ENCODE assay signal across 26 cellular contexts in genomic region chr4:150938873-150939499, GRCh38.
DNase-seq lines count a peak whose midpoint lies in the region; ATAC-seq, FAIRE-seq and TF ChIP-seq lines count a peak whose summit lies in the region.
"Had no signal": no experiment of that assay in that cellular context is flagged by ENCODE, and none has a peak within 500 bp of the region (broad histone marks: within the 10 kb centered on the region; RNA-seq: fewer than 3 reads in every experiment).

No MANE protein-coding gene starts in this region.

- H3K9me3 Mint-ChIP-seq in CD4-positive, CD25-positive, alpha-beta regulatory T cell = no peaks in the 10 kb centered on the region
- no peaks in the 10 kb centered on the region for H3K9me3 Mint-ChIP-seq in immature natural killer cell
- H3K9me3 Mint-ChIP-seq: activated CD4-positive, alpha-beta T cell treated with anti-CD3 and anti-CD28 coated beads, Interleukin-2, amount 10 ng/mL, durations not matched to agents 24 days and 14 days; IgD-negative memory B cell; stimulated activated naive CD8-positive, alpha-beta T cell treated with anti-CD3 and anti-CD28 coated beads, Interleukin-15, amount 100 ng/mL, for 72 hours had no signal

- SMC1A ChIA-PET in GM12878 (lab: Charles Lee; ENCODE audit: uncharacterized antibody, unreplicated experiment) = interaction anchor here (0.6 to 1.7 kb wide), 4 partner anchors 22 to 64 kb away, joined by 3 to 4 read pairs (median 4); no protein-coding TSS in a partner anchor

- in situ Hi-C loops in GM12878 (cut with MboI) = no loop called here

- CTCF ChIA-PET in GM12878 (lab: Yijun Ruan, JAX) = interaction anchor here (0.6 kb wide), 2 partner anchors 29 to 125 kb away, joined by 3 read pairs; no protein-coding TSS in a partner anchor

- TF ChIP-seq POLR2A in GM12878 (IDR thresholded peaks at IDR 0.05; ENCODE audit: low read depth, low read length) = no peak

- H3K27me3 Mint-ChIP-seq in CD4-positive, CD25-positive, alpha-beta regulatory T cell = no peaks in the 10 kb centered on the region
- no peaks in the 10 kb centered on the region for H3K27me3 Mint-ChIP-seq in immature natural killer cell (ENCODE audit: low read depth in 3 of 3)
- H3K27me3 Mint-ChIP-seq: activated CD4-positive, alpha-beta T cell treated with anti-CD3 and anti-CD28 coated beads, Interleukin-2, amount 10 ng/mL, durations not matched to agents 24 days and 14 days; B cell; IgD-negative memory B cell; stimulated activated naive CD8-positive, alpha-beta T cell treated with anti-CD3 and anti-CD28 coated beads, Interleukin-15, amount 100 ng/mL, for 72 hours had no signal

- H3K4me1 Mint-ChIP-seq in CD4-positive, CD25-positive, alpha-beta regulatory T cell = peaks cover 43 to 61% (median 50%) of the 10 kb centered on the region in 4 donors
- peaks cover 38 to 61% of the 10 kb centered on the region in 2 donors for H3K4me1 Mint-ChIP-seq in immature natural killer cell

- RAD21 ChIA-PET in GM12878 (lab: Charles Lee; ENCODE audit: unreplicated experiment) = no interaction called here

- H3K9ac ChIP-seq in HUES48 (ENCODE audit: low read depth, low read length) = no peak overlapping the region
- H3K9ac ChIP-seq in GM12878 (ENCODE audit: control insufficient read depth, insufficient read depth, low read length) = no peak overlapping the region

- no peak overlapping the region for H3K27ac ChIP-seq in CD4-positive, CD25-positive, alpha-beta regulatory T cell (ENCODE audit: insufficient read depth, low read length, poor library complexity, severe bottlenecking)
- H3K27ac ChIP-seq in HUES48 (ENCODE audit: low read depth, low read length) (peak overlapping the region; percentile 65), GM12878 (ENCODE audit: control insufficient read depth, insufficient read depth) (no peak overlapping the region)
- H3K27ac ChIP-seq: A549, SJCRH30, transverse colon had no signal

- no peaks in the 10 kb centered on the region for H3K9me3 ChIP-seq in CD4-positive, CD25-positive, alpha-beta regulatory T cell (ENCODE audit: control insufficient read depth in 2 of 2, low read length in 2 of 2)
- H3K9me3 ChIP-seq in HUES48 (ENCODE audit: control insufficient read depth, insufficient read depth, low read length) = no peaks in the 10 kb centered on the region
- no peaks in the 10 kb centered on the region for H3K9me3 ChIP-seq in GM12878 (replicated peaks; ENCODE audit: control insufficient read depth, insufficient read depth, low read length)
- H3K9me3 ChIP-seq: A549, MG63, SJCRH30, transverse colon had no signal

- intact Hi-C loops in GM12878 (cut with micrococcal nuclease; ENCODE audit: unreplicated experiment) = no loop called here

- no peaks in the 10 kb centered on the region for H3K27me3 ChIP-seq in CD4-positive, CD25-positive, alpha-beta regulatory T cell (ENCODE audit: control insufficient read depth, insufficient read depth, low read length)
- H3K27me3 ChIP-seq in HUES48 (ENCODE audit: control insufficient read depth, insufficient read depth, low read length) (no peaks in the 10 kb centered on the region), GM12878 (replicated peaks in 1 of 2; ENCODE audit: control insufficient read depth in 2 of 2, insufficient read depth in 2 of 2, low read length in 1 of 2) (no peaks in the 10 kb centered on the region)
- H3K27me3 ChIP-seq: MG63, SJCRH30, transverse colon had no signal

- no peak for TF ChIP-seq EP300 in GM12878 (IDR thresholded peaks at IDR 0.05; ENCODE audit: borderline replicate concordance in 1 of 2, control insufficient read depth in 1 of 2, low read depth in 2 of 2, low read length in 2 of 2)

- H3K4me3 Mint-ChIP-seq in CD4-positive, CD25-positive, alpha-beta regulatory T cell = no peak overlapping the region
- peak overlapping the region in 2 of 5 donors; percentile 1 to 8 for H3K4me3 Mint-ChIP-seq in immature natural killer cell
- H3K4me3 Mint-ChIP-seq: activated CD4-positive, alpha-beta T cell treated with anti-CD3 and anti-CD28 coated beads, Interleukin-2, amount 10 ng/mL, durations not matched to agents 24 days and 14 days; B cell; IgD-negative memory B cell; stimulated activated naive CD8-positive, alpha-beta T cell treated with anti-CD3 and anti-CD28 coated beads, Interleukin-15, amount 100 ng/mL, for 72 hours had no signal

- peak overlapping the region in 2 of 3 donors; percentile 2 to 45 for H3K27ac Mint-ChIP-seq in CD4-positive, CD25-positive, alpha-beta regulatory T cell
- peak overlapping the region in 5 of 6 donors; percentile 3 to 63 (median 19) for H3K27ac Mint-ChIP-seq in immature natural killer cell
- H3K27ac Mint-ChIP-seq: B cell had no signal

- FAIRE-seq in GM12878 (lab: Jason Lieb, UNC) = no peak
- FAIRE-seq: A549 had no signal

- H3K4me1 ChIP-seq in CD4-positive, CD25-positive, alpha-beta regulatory T cell (ENCODE audit: control insufficient read depth, insufficient read depth, low read length, poor library complexity, severe bottlenecking) = no peaks in the 10 kb centered on the region
- peaks cover 15% of the 10 kb centered on the region for H3K4me1 ChIP-seq in HUES48 (ENCODE audit: control insufficient read depth, insufficient read depth, low read length)
- H3K4me1 ChIP-seq in GM12878 (ENCODE audit: control insufficient read depth, insufficient read depth, low read length) = no peaks in the 10 kb centered on the region
- H3K4me1 ChIP-seq: A549, SJCRH30 had no signal

- H3K4me2 ChIP-seq in GM12878 (ENCODE audit: control insufficient read depth, insufficient read depth) = no peak overlapping the region
- H3K4me2 ChIP-seq: A549 had no signal

- H4K20me1 ChIP-seq in GM12878 (ENCODE audit: control insufficient read depth, insufficient read depth) = no peaks in the 10 kb centered on the region

- TF ChIP-seq CTCF in GM12878 (IDR thresholded peaks at IDR 0.05 in 2 of 3, conservative IDR thresholded peaks at IDR 0.05 in 1 of 3; ENCODE audit: control insufficient read depth in 2 of 3, extremely low read depth in 1 of 3, insufficient read depth in 1 of 3, low read depth in 3 of 3, low read length in 3 of 3) = no peak

- POLR2A ChIA-PET in GM12878 (lab: Charles Lee) = interaction anchor here (0.6 kb wide), 1 partner anchor 8 kb away, joined by 3 read pairs; no protein-coding TSS in a partner anchor

- DNase-seq in CD4-positive, CD25-positive, alpha-beta regulatory T cell = no peak
- DNase-seq in GM12878 (ENCODE audit: low read depth, low spot score) (no peak), immature natural killer cell (no peak), foreskin melanocyte (no peak), NCI-H1105 (lab: John Stamatoyannopoulos, UW) (no peak)
- DNase-seq: activated CD4-positive, alpha-beta T cell treated with anti-CD3 and anti-CD28 coated beads, Interleukin-2, amount 10 ng/mL, durations not matched to agents 24 days and 14 days; activated CD8-positive, alpha-beta memory T cell treated with anti-CD3 and anti-CD28 coated beads, Interleukin-2, amount 50 U/mL, for 4 hours; cerebellar nuclear complex; kidney glomerular epithelial cell; mammary epithelial cell; MG63; NCI-H1436 treated with DMSO at 0.1 percent for 48 hours; NCI-H774; retina; SJCRH30; stimulated activated CD4-positive, alpha-beta T cell treated with anti-CD3 and anti-CD28 coated beads, Interleukin-2, amount 100 ng/mL, for 48 hours; stimulated activated naive CD8-positive, alpha-beta T cell treated with anti-CD3 and anti-CD28 coated beads, Interleukin-15, amount 100 ng/mL, for 72 hours; T-helper 1 cell; transverse colon had no signal

- WGBS in GM12878 (ENCODE audit: insufficient coverage, insufficient replicate concordance, low lambda C conversion rate, missing lambda C conversion rate) = 95% methylated on average over 1 of the region's 1 CpG

- H3K79me2 ChIP-seq in GM12878 (ENCODE audit: control insufficient read depth, insufficient read depth, low read length) = peaks cover 7% of the 10 kb centered on the region

- H2AFZ ChIP-seq in GM12878 (ENCODE audit: control insufficient read depth, low read depth, low read length) = no peak overlapping the region

- no peaks in the 10 kb centered on the region for H3K36me3 ChIP-seq in CD4-positive, CD25-positive, alpha-beta regulatory T cell (ENCODE audit: control insufficient read depth, insufficient read depth, low read length)
- H3K36me3 ChIP-seq in HUES48 (ENCODE audit: control insufficient read depth, insufficient read depth, low read length) = no peaks in the 10 kb centered on the region
- no peaks in the 10 kb centered on the region for H3K36me3 ChIP-seq in GM12878 (ENCODE audit: control insufficient read depth in 2 of 2, insufficient read depth in 2 of 2, low read length in 1 of 2)
- H3K36me3 ChIP-seq: MG63, SJCRH30, transverse colon had no signal

- BruUV-seq in GM12878 (replicated peaks; lab: Mats Ljungman, UMichigan) = no TSS peak

- peaks cover 10% of the 10 kb centered on the region for H3K36me3 Mint-ChIP-seq in CD4-positive, CD25-positive, alpha-beta regulatory T cell
- no peaks in the 10 kb centered on the region for H3K36me3 Mint-ChIP-seq in immature natural killer cell

- TF ChIP-seq RAD21 in GM12878 (IDR thresholded peaks at IDR 0.05; ENCODE audit: insufficient read depth, low read depth, low read length) = no peak

- ATAC-seq in CD4-positive, CD25-positive, alpha-beta regulatory T cell (ENCODE audit: low read depth in 2 of 2) = no peak
- ATAC-seq in GM12878 = peak; percentile 39
- no peak for ATAC-seq in GM19035 (IDR thresholded peaks at IDR 0.05; ENCODE audit: unreplicated experiment)
- no peak for ATAC-seq in activated CD4-positive, CD25-positive, alpha-beta regulatory T cell treated with anti-CD3 and anti-CD28 coated beads, Interleukin-2, amount 50 U/mL, for 24 hours
- ATAC-seq: A549; esophagus mucosa; stimulated activated naive CD8-positive, alpha-beta T cell treated with anti-CD3 and anti-CD28 coated beads, Interleukin-15, amount 100 ng/mL, for 72 hours had no signal

- no peak overlapping the region for H3K4me3 ChIP-seq in CD4-positive, CD25-positive, alpha-beta regulatory T cell (ENCODE audit: low read depth, low read length)
- H3K4me3 ChIP-seq in HUES48 (ENCODE audit: low read depth, low read length) (no peak overlapping the region), GM12878 (no peak overlapping the region)
- H3K4me3 ChIP-seq: A549, MG63, SJCRH30, transverse colon had no signal

TF ChIP-seq in GM12878, 131 proteins besides CTCF, POLR2A, EP300 and RAD21:
- no peak for TF ChIP-seq ZNF274 (IDR thresholded peaks at IDR 0.05; ENCODE audit: insufficient read depth, insufficient read length)
- no peak for TF ChIP-seq LARP7 (IDR thresholded peaks at IDR 0.05)
- TF ChIP-seq BHLHE40 (IDR thresholded peaks at IDR 0.05; ENCODE audit: borderline replicate concordance in 1 of 2, low read depth in 2 of 2, low read length in 1 of 2) = no peak
- no peak for TF ChIP-seq RUNX3 (IDR thresholded peaks at IDR 0.05; ENCODE audit: low read length)
- TF ChIP-seq BACH1 (IDR thresholded peaks at IDR 0.05; ENCODE audit: borderline replicate concordance) = no peak
- no peak for TF ChIP-seq MYC (IDR thresholded peaks at IDR 0.05; ENCODE audit: insufficient read depth, insufficient read length, insufficient replicate concordance, low read length, severe bottlenecking)
- no peak for TF ChIP-seq CREB1 (IDR thresholded peaks at IDR 0.05; ENCODE audit: low read depth)
